23 cellular contexts compared by ENCODE assay signal in the genomic region with DNA sequence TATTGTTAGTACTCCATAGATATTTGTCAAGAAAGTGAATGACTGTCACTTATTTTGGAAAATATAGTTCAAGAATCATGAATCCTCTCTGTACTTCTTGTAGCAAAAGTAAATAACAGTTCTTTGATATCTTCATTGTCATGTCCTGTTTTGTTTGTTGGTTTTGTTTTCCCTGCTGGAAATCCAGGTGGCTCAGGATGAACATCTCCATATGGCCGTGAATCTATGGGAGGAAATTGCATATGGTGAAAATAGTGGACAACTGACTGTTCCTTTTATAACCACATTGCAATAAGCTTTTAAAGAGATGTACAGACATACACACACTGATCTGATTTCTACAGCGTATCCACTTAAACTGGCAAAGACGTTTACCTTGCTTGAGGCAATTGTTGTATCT.
"Had no signal": no experiment of that assay in that cellular context is flagged by ENCODE, and none has a peak within 500 bp of the region (broad histone marks: within the 10 kb centered on the region; RNA-seq: fewer than 3 reads in every experiment).

No MANE protein-coding gene starts in this region.

- H3K27ac Mint-ChIP-seq: nephron; neural progenitor cell; progenitor cell of endocrine pancreas; stimulated activated effector memory CD8-positive, alpha-beta T cell treated with anti-CD3 and anti-CD28 coated beads, Interleukin-12 subunit alpha, Interleukin-12 subunit beta, amount 100 ng/mL, for 72 hours; stimulated activated naive B cell treated with anti-CD40 and anti-IgM and Interleukin-4, amounts not matched to agents 10 μg/mL and 1 μg/mL and 100 μg/mL, for 72 hours; stimulated activated naive CD8-positive, alpha-beta T cell treated with anti-CD3 and anti-CD28 coated beads, Interleukin-15, Interleukin-2, amounts not matched to agents 100 ng/mL and 50 ng/mL, for 24 hours had no signal

- H3K4me1 Mint-ChIP-seq: nephron; stimulated activated effector memory CD8-positive, alpha-beta T cell treated with anti-CD3 and anti-CD28 coated beads, Interleukin-12 subunit alpha, Interleukin-12 subunit beta, amount 100 ng/mL, for 72 hours; stimulated activated naive B cell treated with anti-CD40 and anti-IgM and Interleukin-4, amounts not matched to agents 10 μg/mL and 1 μg/mL and 100 μg/mL, for 72 hours had no signal

- H3K36me3 Mint-ChIP-seq: neural progenitor cell; stimulated activated effector memory CD8-positive, alpha-beta T cell treated with anti-CD3 and anti-CD28 coated beads, Interleukin-12 subunit alpha, Interleukin-12 subunit beta, amount 100 ng/mL, for 72 hours; stimulated activated naive B cell treated with anti-CD40 and anti-IgM and Interleukin-4, amounts not matched to agents 10 μg/mL and 1 μg/mL and 100 μg/mL, for 72 hours had no signal

- DNase-seq: occipital lobe; ovary; posterior cingulate gyrus; psoas muscle; right cardiac atrium; right lobe of liver; sigmoid colon; small intestine; stimulated activated CD4-positive, alpha-beta T cell treated with anti-CD3 and anti-CD28 coated beads, Interleukin-15, amount 100 ng/mL, for 24 hours; stimulated activated CD4-positive, alpha-beta T cell treated with anti-CD3 and anti-CD28 coated beads, Interleukin-2, amount 100 ng/mL, for 24 hours; stimulated activated CD4-positive, alpha-beta T cell treated with anti-CD3 and anti-CD28 coated beads, Interleukin-2, amount 100 ng/mL, for 48 hours; stimulated activated CD4-positive, alpha-beta T cell treated with anti-CD3 and anti-CD28 coated beads, Interleukin-4, amount 100 ng/mL, for 24 hours; stimulated activated naive B cell treated with anti-CD40 and anti-IgM and Interleukin-4, amounts not matched to agents 10 μg/mL and 1 μg/mL and 100 μg/mL, for 72 hours; stimulated activated naive CD4-positive, alpha-beta T cell treated with Interleukin-2 at 50 U/mL for 16 hours; stomach; thyroid gland; trophoblast cell; upper lobe of left lung had no signal

- H3K27me3 Mint-ChIP-seq: stimulated activated naive B cell treated with anti-CD40 and anti-IgM and Interleukin-4, amounts not matched to agents 10 μg/mL and 1 μg/mL and 100 μg/mL, for 72 hours; stimulated activated naive CD8-positive, alpha-beta T cell treated with anti-CD3 and anti-CD28 coated beads, Interleukin-15, Interleukin-2, amounts not matched to agents 100 ng/mL and 50 ng/mL, for 24 hours had no signal

- H3K4me3 Mint-ChIP-seq: nephron; neural progenitor cell; stimulated activated effector memory CD8-positive, alpha-beta T cell treated with anti-CD3 and anti-CD28 coated beads, Interleukin-12 subunit alpha, Interleukin-12 subunit beta, amount 100 ng/mL, for 72 hours; stimulated activated naive B cell treated with anti-CD40 and anti-IgM and Interleukin-4, amounts not matched to agents 10 μg/mL and 1 μg/mL and 100 μg/mL, for 72 hours; stimulated activated naive CD8-positive, alpha-beta T cell treated with anti-CD3 and anti-CD28 coated beads, Interleukin-15, Interleukin-2, amounts not matched to agents 100 ng/mL and 50 ng/mL, for 24 hours had no signal

- H3K9me3 Mint-ChIP-seq: nephron, neural progenitor cell had no signal
